In genomic region chr7:51023547-51023946, GRCh38 we compare ENCODE assay signal across 16 cellular contexts.
DNase-seq lines count a peak whose midpoint lies in the region; ATAC-seq lines count a peak whose summit lies in the region.
"Had no signal": no experiment of that assay in that cellular context is flagged by ENCODE, and none has a peak within 500 bp of the region (broad histone marks: within the 10 kb centered on the region; RNA-seq: fewer than 3 reads in every experiment).

No MANE protein-coding gene starts in this region.

- no peaks in the 10 kb centered on the region for H3K36me3 ChIP-seq in mesenchymal stem cell (ENCODE audit: control insufficient read depth in 1 of 2, insufficient read depth in 2 of 2, low read depth in 1 of 2, low read length in 2 of 2)

- 97% methylated on average over 9 of the region's 9 CpGs for WGBS in mesenchymal stem cell

- H2AFZ ChIP-seq in mesenchymal stem cell (ENCODE audit: low read depth, low read length) = no peak overlapping the region
- H2AFZ ChIP-seq: GM23338 had no signal

- no peaks in the 10 kb centered on the region for H3K79me1 ChIP-seq in mesenchymal stem cell (replicated peaks; ENCODE audit: low read length, poor library complexity, severe bottlenecking)

- no peak overlapping the region for H3K14ac ChIP-seq in mesenchymal stem cell (ENCODE audit: low read length in 2 of 2)

- no peak overlapping the region for H4K91ac ChIP-seq in mesenchymal stem cell (ENCODE audit: low read length)

- no peak overlapping the region for H3K4me2 ChIP-seq in mesenchymal stem cell (ENCODE audit: low read length, poor library complexity, severe bottlenecking)
- H3K4me2 ChIP-seq: GM23338 had no signal

- no peak overlapping the region for H3K4me3 ChIP-seq in mesenchymal stem cell (ENCODE audit: insufficient read depth in 1 of 2, low read depth in 1 of 2, low read length in 2 of 2)
- H3K4me3 ChIP-seq: GM23338 had no signal

- H2AK5ac ChIP-seq in mesenchymal stem cell (ENCODE audit: low read length, severe bottlenecking) = no peak overlapping the region

- H3K27ac ChIP-seq in mesenchymal stem cell (ENCODE audit: low read length, poor library complexity, severe bottlenecking) = no peak overlapping the region

- CTCF ChIA-PET in activated CD8-positive, alpha-beta memory T cell treated with anti-CD3 and anti-CD28 coated beads, Interleukin-2, amount 10 ng/mL, durations not matched to agents 7 days and 5 days (lab: Charles Lee) = no interaction called here

- H2BK12ac ChIP-seq in mesenchymal stem cell (ENCODE audit: low read length in 2 of 2) = peak overlapping the region in 1 of 2 experiments; percentile 21

- no peak overlapping the region for H3K4me3 Mint-ChIP-seq in activated CD8-positive, alpha-beta memory T cell treated with anti-CD3 and anti-CD28 coated beads, Interleukin-2, amount 10 ng/mL, durations not matched to agents 7 days and 5 days
- H3K4me3 Mint-ChIP-seq: B cell; CD4-positive, alpha-beta T cell; GM23338 had no signal

- DNase-seq in activated CD8-positive, alpha-beta memory T cell treated with anti-CD3 and anti-CD28 coated beads, Interleukin-2, amount 10 ng/mL, durations not matched to agents 7 days and 5 days = peak; percentile 29
- DNase-seq in activated CD8-positive, alpha-beta memory T cell treated with anti-CD3 and anti-CD28 coated beads, Interleukin-2, amount 50 U/mL, for 48 hours = no peak
- DNase-seq in ecto neural progenitor cell (ENCODE audit: low spot score) (peak; percentile 32), mesenchymal stem cell (no peak), ureter (ENCODE audit: low spot score) (peak; percentile 29), DMS114 treated with DMSO at 0.1 percent for 48 hours (lab: John Stamatoyannopoulos, UW; ENCODE audit: unreplicated experiment) (no peak)
- DNase-seq: ACHN; C1 segment of cervical spinal cord; Calu3; CD4-positive, alpha-beta T cell; DMS 273 treated with DMSO at 0.1 percent for 48 hours; DMS79; H7 had no signal

- no peaks in the 10 kb centered on the region for H3K9me3 ChIP-seq in mesenchymal stem cell (ENCODE audit: control insufficient read depth, low read length)

- H2BK5ac ChIP-seq in mesenchymal stem cell (ENCODE audit: low read depth, low read length, poor library complexity, severe bottlenecking) = no peak overlapping the region

- H3K18ac ChIP-seq in mesenchymal stem cell (ENCODE audit: low read depth in 1 of 2, low read length in 2 of 2) = peak overlapping the region; percentile 24 to 30

- ATAC-seq in activated CD8-positive, alpha-beta memory T cell treated with anti-CD3 and anti-CD28 coated beads, Interleukin-2, amount 10 ng/mL, durations not matched to agents 7 days and 5 days = no peak
- ATAC-seq in HG02973 (IDR thresholded peaks at IDR 0.05; ENCODE audit: unreplicated experiment) = no peak
- ATAC-seq: GM23338 had no signal

- H3K4ac ChIP-seq in mesenchymal stem cell (ENCODE audit: low read depth in 1 of 2, low read length in 2 of 2) = peak overlapping the region in 1 of 2 experiments; percentile 12

- H3K9me3 Mint-ChIP-seq in activated CD8-positive, alpha-beta memory T cell treated with anti-CD3 and anti-CD28 coated beads, Interleukin-2, amount 10 ng/mL, durations not matched to agents 7 days and 5 days (ENCODE audit: low read depth) = no peaks in the 10 kb centered on the region
- H3K9me3 Mint-ChIP-seq: CD4-positive, alpha-beta T cell; GM23338 had no signal

- no peaks in the 10 kb centered on the region for H3K4me1 Mint-ChIP-seq in activated CD8-positive, alpha-beta memory T cell treated with anti-CD3 and anti-CD28 coated beads, Interleukin-2, amount 10 ng/mL, durations not matched to agents 7 days and 5 days
- H3K4me1 Mint-ChIP-seq: B cell had no signal

- no peaks in the 10 kb centered on the region for H3K27me3 Mint-ChIP-seq in activated CD8-positive, alpha-beta memory T cell treated with anti-CD3 and anti-CD28 coated beads, Interleukin-2, amount 10 ng/mL, durations not matched to agents 7 days and 5 days
- H3K27me3 Mint-ChIP-seq: B cell; CD4-positive, alpha-beta T cell had no signal

- H3K4me1 ChIP-seq in mesenchymal stem cell (ENCODE audit: control insufficient read depth, insufficient read depth, low read depth, low read length) = peaks cover 6% of the 10 kb centered on the region

- no peak overlapping the region for H3K23ac ChIP-seq in mesenchymal stem cell (ENCODE audit: low read length in 2 of 2)

- H3K27me3 ChIP-seq in mesenchymal stem cell (ENCODE audit: control insufficient read depth in 1 of 2, insufficient read depth in 1 of 2, low read length in 2 of 2) = no peaks in the 10 kb centered on the region

- H3K36me3 Mint-ChIP-seq in activated CD8-positive, alpha-beta memory T cell treated with anti-CD3 and anti-CD28 coated beads, Interleukin-2, amount 10 ng/mL, durations not matched to agents 7 days and 5 days = no peaks in the 10 kb centered on the region

- H2BK120ac ChIP-seq in mesenchymal stem cell (ENCODE audit: low read depth, low read length) = no peak overlapping the region

- no peak overlapping the region for H4K8ac ChIP-seq in mesenchymal stem cell (ENCODE audit: low read length)

- H3K9ac ChIP-seq in mesenchymal stem cell (ENCODE audit: low read length) = no peak overlapping the region

- H3K27ac Mint-ChIP-seq in activated CD8-positive, alpha-beta memory T cell treated with anti-CD3 and anti-CD28 coated beads, Interleukin-2, amount 10 ng/mL, durations not matched to agents 7 days and 5 days = no peak overlapping the region
- H3K27ac Mint-ChIP-seq: B cell; CD4-positive, alpha-beta T cell; GM23338 had no signal

- H2BK15ac ChIP-seq in mesenchymal stem cell (ENCODE audit: low read depth, poor library complexity, severe bottlenecking) = peak overlapping the region; percentile 71

Comparison
In these comparisons a context has a peak if more than half of its experiments do, and no peak if none do; other contexts are left out.
1. DNase-seq: peak in activated CD8-positive, alpha-beta memory T cell treated with anti-CD3 and anti-CD28 coated beads, Interleukin-2, amount 10 ng/mL, durations not matched to agents 7 days and 5 days (single experiment), ecto neural progenitor cell (single experiment) and ureter (single experiment); none in activated CD8-positive, alpha-beta memory T cell treated with anti-CD3 and anti-CD28 coated beads, Interleukin-2, amount 50 U/mL, for 48 hours (single experiment), mesenchymal stem cell (single experiment) and DMS114 treated with DMSO at 0.1 percent for 48 hours (single experiment).